Comparison of ENCODE assay signal across 1 cellular context in genomic region chr7:873367-874002, GRCh38.
A peak's percentile ranks its signal among the peaks of the same experiment; 100 is the strongest.
TF ChIP-seq lines count a peak whose summit lies in the region.

No MANE protein-coding gene starts in this region.

TF ChIP-seq in K562, 482 proteins besides CTCF, POLR2A, EP300 and RAD21 (continued from another document and continues in another):
- no peak for TF ChIP-seq SMAD1 (IDR thresholded peaks at IDR 0.05; ENCODE audit: low read depth, low read length, partially characterized antibody)
- TF ChIP-seq MECOM (CRISPR knock-in tag; IDR thresholded peaks at IDR 0.05), result peak; percentile 55; the same call in 1 of the 2 replicates
- no peak for TF ChIP-seq E2F8 (IDR thresholded peaks at IDR 0.05; ENCODE audit: low read depth, partially characterized antibody)
- peak; percentile 90 for TF ChIP-seq SP1 (CRISPR knock-in tag; IDR thresholded peaks at IDR 0.05)
- no peak for TF ChIP-seq PURB (CRISPR knock-in tag; IDR thresholded peaks at IDR 0.05; ENCODE audit: low read depth)
- no peak for TF ChIP-seq PHF21A (IDR thresholded peaks at IDR 0.05; ENCODE audit: borderline replicate concordance, low read depth)
- TF ChIP-seq MAFK (IDR thresholded peaks at IDR 0.05; ENCODE audit: low read length), result no peak
- no peak for TF ChIP-seq DPF2 (IDR thresholded peaks at IDR 0.05)
- TF ChIP-seq ZNF224 (CRISPR knock-in tag; IDR thresholded peaks at IDR 0.05), result peak; percentile 94
- no peak for TF ChIP-seq GTF2E2 (tag; IDR thresholded peaks at IDR 0.05)
- TF ChIP-seq SMARCC2 (IDR thresholded peaks at IDR 0.05; ENCODE audit: low read depth), result no peak
- no peak for TF ChIP-seq ZNF280B (CRISPR knock-in tag; IDR thresholded peaks at IDR 0.05)
- peak; percentile 40 for TF ChIP-seq RBFOX2 (IDR thresholded peaks at IDR 0.05; ENCODE audit: low read depth, low read length)
- TF ChIP-seq ATF3 (IDR thresholded peaks at IDR 0.05), result no peak; the same call in 1 of the 2 replicates
- peak; percentile 96 for TF ChIP-seq ATF3 (CRISPR knock-in tag; conservative IDR thresholded peaks at IDR 0.05)
- TF ChIP-seq CCNT2 (IDR thresholded peaks at IDR 0.05; ENCODE audit: borderline replicate concordance, extremely low read depth, insufficient read length, low read depth, low read length), result no peak
- TF ChIP-seq ESRRB (CRISPR knock-in tag; IDR thresholded peaks at IDR 0.05; ENCODE audit: borderline replicate concordance), result no peak
- no peak for TF ChIP-seq ZNF512 (tag; IDR thresholded peaks at IDR 0.05)
- no peak for TF ChIP-seq REST (CRISPR knock-in tag; IDR thresholded peaks at IDR 0.05; ENCODE audit: low read depth)
- no peak for TF ChIP-seq CEBPB (tag; IDR thresholded peaks at IDR 0.05)
- TF ChIP-seq ZBTB11 (CRISPR knock-in tag; IDR thresholded peaks at IDR 0.05), result no peak
- TF ChIP-seq DEAF1 (CRISPR knock-in tag; IDR thresholded peaks at IDR 0.05), result peak; percentile 48; the same call in 1 of the 2 replicates
- peak; percentile 99 for TF ChIP-seq ZNF592 (IDR thresholded peaks at IDR 0.05)
- TF ChIP-seq FOXA3 (CRISPR knock-in tag; conservative IDR thresholded peaks at IDR 0.05 in 1 of 2, IDR thresholded peaks at IDR 0.05 in 1 of 2), result peak in 1 of 2 experiments; percentile 96; a peak in 2 of 4 replicates
- TF ChIP-seq NCOR1 (IDR thresholded peaks at IDR 0.05), result 0 out of 2 replicates have a peak, but pooled peaks have one; percentile 5
- no peak for TF ChIP-seq SMAD2 (IDR thresholded peaks at IDR 0.05; ENCODE audit: low read depth, low read length)
- no peak for TF ChIP-seq TCF7L2 (IDR thresholded peaks at IDR 0.05; ENCODE audit: low read depth, low read length)
- peak; percentile 90 for TF ChIP-seq DMBX1 (CRISPR knock-in tag; IDR thresholded peaks at IDR 0.05; ENCODE audit: borderline replicate concordance)
- no peak for TF ChIP-seq ZNF77 (CRISPR knock-in tag; IDR thresholded peaks at IDR 0.05)
- TF ChIP-seq PTTG1 (tag; IDR thresholded peaks at IDR 0.05; ENCODE audit: low read depth), result no peak
- TF ChIP-seq NKRF (IDR thresholded peaks at IDR 0.05; ENCODE audit: borderline replicate concordance), result peak; percentile 79; the same call in 1 of the 2 replicates
- TF ChIP-seq NFE2L1 (tag; IDR thresholded peaks at IDR 0.05; ENCODE audit: borderline replicate concordance, low read depth), result no peak
- TF ChIP-seq HOXB6 (CRISPR knock-in tag; IDR thresholded peaks at IDR 0.05; ENCODE audit: borderline replicate concordance), result no peak
- peak; percentile 59 for TF ChIP-seq MEF2D (tag; conservative IDR thresholded peaks at IDR 0.05; ENCODE audit: low read depth)
